ENCODE assay signal across 8 cellular contexts in genomic region chr19:24086974-24087595, GRCh38. TPM values are rescaled to one million over a fixed set of nuclear protein-coding genes. Genes with fewer than 3 reads are reported as not detected.
DNase-seq lines count a peak whose midpoint lies in the region; ATAC-seq and TF ChIP-seq lines count a peak whose summit lies in the region.

ZNF254 (plus strand) TSS chr19:24087187; CDS start chr19:24087308, 121 bp downstream.

- DNase-seq in Calu3 (peak; percentile 90), KBM-7 (peak; percentile 95), SW 1271 (lab: John Stamatoyannopoulos, UW) (peak; percentile 95), heart left ventricle (peak; percentile 90 to 96 (median 94)), trophoblast cell (peak; percentile 93 to 96), tibial nerve (ENCODE audit: low spot score in 2 of 2) (peak; percentile 77 to 93)

- H3K27me3 ChIP-seq in heart left ventricle (no peaks in the 10 kb centered on the region), trophoblast cell (ENCODE audit: insufficient read depth, low read length) (no peaks in the 10 kb centered on the region), tibial nerve (no peaks in the 10 kb centered on the region)

- H3K27ac ChIP-seq in adipose tissue (ENCODE audit: low read depth, low read length) (peak within 1 kb of the TSS; percentile 88), heart left ventricle (peak within 1 kb of the TSS; percentile 56 to 93 (median 86)), trophoblast cell (ENCODE audit: low read depth, low read length) (peak within 1 kb of the TSS; percentile 84), tibial nerve (peak within 1 kb of the TSS; percentile 50 to 86 (median 82))

- TF ChIP-seq POLR2A in heart left ventricle (IDR thresholded peaks at IDR 0.05) (peak in 1 of 2 donors; percentile 76), tibial nerve (IDR thresholded peaks at IDR 0.05) (peak in 1 of 2 donors; percentile 65)

- no peak within 1 kb of the TSS for H2AFZ ChIP-seq in trophoblast cell (ENCODE audit: insufficient read depth, low read length, poor library complexity)

- H3K4me3 ChIP-seq in heart left ventricle (peak within 1 kb of the TSS; percentile 57 to 96 (median 82)), trophoblast cell (ENCODE audit: low read depth, low read length) (peak within 1 kb of the TSS; percentile 94), tibial nerve (peak within 1 kb of the TSS; percentile 55 to 74 (median 70))

- no peaks in the 10 kb centered on the region for H3K9me3 ChIP-seq in heart left ventricle
- H3K9me3 ChIP-seq in trophoblast cell (ENCODE audit: insufficient read depth, low read depth, low read length) = no peaks in the 10 kb centered on the region
- H3K9me3 ChIP-seq in tibial nerve = peaks cover 0 to 3% (median 0%) of the 10 kb centered on the region in 4 donors

- H4K91ac ChIP-seq in trophoblast cell (ENCODE audit: low read depth, low read length) = peak within 1 kb of the TSS; percentile 92

- H3K27ac Mint-ChIP-seq in Calu3 (ENCODE audit: unreplicated experiment) = peak within 1 kb of the TSS; percentile 86

- peaks cover 4% of the 10 kb centered on the region for H3K79me2 ChIP-seq in trophoblast cell (ENCODE audit: control insufficient read depth, insufficient read depth, low read length, poor library complexity)

- TF ChIP-seq CTCF in Calu3 (IDR thresholded peaks at IDR 0.05; ENCODE audit: unreplicated experiment) = no peak
- peak in 1 of 12 donors; percentile 8 for TF ChIP-seq CTCF in heart left ventricle (IDR thresholded peaks at IDR 0.05)
- TF ChIP-seq CTCF in tibial nerve (IDR thresholded peaks at IDR 0.05) = no peak

- H3K4me3 Mint-ChIP-seq in Calu3 (ENCODE audit: low read depth, unreplicated experiment) = peak within 1 kb of the TSS; percentile 85

- H3K14ac ChIP-seq in trophoblast cell (ENCODE audit: low read length) = peak within 1 kb of the TSS; percentile 93

- H3K4ac ChIP-seq in trophoblast cell (ENCODE audit: low read depth, low read length) = peak within 1 kb of the TSS; percentile 53

- H3K4me1 Mint-ChIP-seq in Calu3 (ENCODE audit: low read depth, unreplicated experiment) = no peaks in the 10 kb centered on the region

- H3K23ac ChIP-seq in trophoblast cell (ENCODE audit: low read length) = no peak within 1 kb of the TSS

- H3K36me3 ChIP-seq in heart left ventricle = peaks cover 0 to 10% (median 0%) of the 10 kb centered on the region in 9 donors
- peaks cover 3 to 5% of the 10 kb centered on the region in 2 experiments for H3K36me3 ChIP-seq in trophoblast cell (ENCODE audit: control insufficient read depth in 1 of 2, insufficient read depth in 2 of 2, low read length in 2 of 2)
- H3K36me3 ChIP-seq in tibial nerve = peaks cover 0 to 15% (median 0%) of the 10 kb centered on the region in 3 donors

- peak in 1 of 2 donors; percentile 84 for TF ChIP-seq EP300 in tibial nerve (IDR thresholded peaks at IDR 0.05)

- intact Hi-C loops in Calu3 (cut with micrococcal nuclease; ENCODE audit: unreplicated experiment) (no loop called here), heart left ventricle (cut with DNase I) (loop anchor here in 4 of 10 donors (1.0 to 10.0 kb wide), 4 partner anchors 52 to 692 kb away; partner anchors contain the start of gene ZNF91 (in 1 of the 4))

- no peak within 1 kb of the TSS for H2BK12ac ChIP-seq in trophoblast cell (ENCODE audit: low read length)

- peaks cover 0 to 17% (median 10%) of the 10 kb centered on the region in 12 donors for H3K4me1 ChIP-seq in heart left ventricle
- no peaks in the 10 kb centered on the region for H3K4me1 ChIP-seq in trophoblast cell (ENCODE audit: control insufficient read depth in 1 of 2, insufficient read depth in 2 of 2, low read length in 2 of 2)
- H3K4me1 ChIP-seq in tibial nerve = peaks cover 0 to 18% (median 4%) of the 10 kb centered on the region in 4 donors

- WGBS in adipose tissue, 3 donors = 0% methylated on average over 21 to 23 of the region's 23 CpGs
- WGBS in heart left ventricle, 4 donors = 0 to 1% (median 0%) methylated on average over 14 to 23 of the region's 23 CpGs
- WGBS in trophoblast cell (ENCODE audit: extremely low coverage, insufficient coverage, insufficient read length) = no CpG with 5 or more reads among the region's 23 CpGs
- 0 to 1% methylated on average over 17 to 19 of the region's 23 CpGs for WGBS in tibial nerve, 2 donors

- ATAC-seq in GM21526 (IDR thresholded peaks at IDR 0.05; ENCODE audit: low FRiP score, unreplicated experiment) = peak; percentile 99
- peak; percentile 99 to 100 (median 99) for ATAC-seq in heart left ventricle

- in situ Hi-C loops in KBM-7 (cut with MboI; ENCODE audit: low pct_unique_long_range_greater_than_20kb, low sequenced_read_pairs) = no loop called here

- peak within 1 kb of the TSS; percentile 100 for H3K9ac ChIP-seq in trophoblast cell (ENCODE audit: low read length)

- peaks cover 5% of the 10 kb centered on the region for H3K79me1 ChIP-seq in trophoblast cell (ENCODE audit: low read length)

- peak within 1 kb of the TSS; percentile 87 for H3K18ac ChIP-seq in trophoblast cell (ENCODE audit: low read length)

- no peaks in the 10 kb centered on the region for H3K27me3 Mint-ChIP-seq in Calu3 (ENCODE audit: unreplicated experiment)

- H4K8ac ChIP-seq in trophoblast cell (ENCODE audit: low read depth, low read length) = peak within 1 kb of the TSS; percentile 92

- no TSS peak for BruUV-seq in Calu3 (replicated peaks; lab: Mats Ljungman, UMichigan)

- peak within 1 kb of the TSS; percentile 68 for H3K4me2 ChIP-seq in trophoblast cell (ENCODE audit: low read length)

- H3K9me3 Mint-ChIP-seq in Calu3 (ENCODE audit: low read depth, unreplicated experiment) = no peaks in the 10 kb centered on the region

- peak within 1 kb of the TSS; percentile 10 for H2BK120ac ChIP-seq in trophoblast cell (ENCODE audit: insufficient read depth, low read length, poor library complexity)

- H4K12ac ChIP-seq in trophoblast cell (ENCODE audit: low read depth, low read length) = peak within 1 kb of the TSS; percentile 34

- CTCF ChIA-PET in Calu3 (lab: Charles Lee) = interaction anchor here (0.9 kb wide), 1 partner anchor 172 kb away, joined by 3 read pairs; the partner anchor contains the start of gene ZNF726

- H2BK5ac ChIP-seq in trophoblast cell (ENCODE audit: low read depth, low read length, poor library complexity) = peak within 1 kb of the TSS; percentile 92

- H2AK5ac ChIP-seq in trophoblast cell (ENCODE audit: low read length) = peak within 1 kb of the TSS; percentile 9

- H3K36me3 Mint-ChIP-seq in Calu3 (ENCODE audit: insufficient read depth, unreplicated experiment) = peaks cover 16% of the 10 kb centered on the region

RNA-seq across cellular contexts. Expression of gene ZNF254, which starts in this region (rescaled TPM):
- total RNA-seq in Calu3 (2022) (14.5 and 17.3 TPM in 2 replicates), heart left ventricle (10 to 100 TPM in 4 of 9 donors, 1 to 10 TPM in 5; 7.4 to 15.8 (median 9.9) TPM), tibial nerve (10 to 100 TPM; 15.6 to 21.9 (median 18.4) TPM)
- polyA plus RNA-seq in adipose tissue (1 to 10 TPM; 3.7 to 4.2 (median 3.7) TPM), heart left ventricle (1 to 10 TPM; 4.1 to 5.5 TPM)
- 15.1 and 16.5 TPM in 2 replicates for polyA plus RNA-seq in trophoblast cell (2013)

Comparison
In these comparisons a context has a peak if more than half of its experiments do, and no peak if none do; other contexts are left out.
1. Peak in every context shown above with its lines: DNase-seq, ATAC-seq, H3K4me3 ChIP-seq and H3K27ac ChIP-seq.